22 cellular contexts compared by ENCODE assay signal in genomic region chr9:136557036-136557435, GRCh38.
"Had no signal": no experiment of that assay in that cellular context is flagged by ENCODE, and none has a peak within 500 bp of the region (broad histone marks: within the 10 kb centered on the region; RNA-seq: fewer than 3 reads in every experiment).

No MANE protein-coding gene starts in this region.

- FAIRE-seq: endothelial cell of umbilical vein, pancreas, urothelium cell line had no signal

- H3K36me3 Mint-ChIP-seq: activated naive CD4-positive, alpha-beta T cell treated with anti-CD3 and anti-CD28 coated beads, Interleukin-2, amount 10 ng/mL, durations not matched to agents 7 days and 5 days; stimulated activated effector memory CD8-positive, alpha-beta T cell treated with anti-CD3 and anti-CD28 coated beads, Interleukin-12 subunit alpha, Interleukin-12 subunit beta, amount 100 ng/mL, for 72 hours had no signal

- DNase-seq: activated B cell treated with CpG ODN at 0.5 μM for 24 hours; activated CD4-positive, alpha-beta T cell treated with anti-CD3 and anti-CD28 coated beads, Interleukin-2, amount 10 ng/mL, durations not matched to agents 24 days and 14 days; activated CD8-positive, alpha-beta T cell treated with anti-CD3 and anti-CD28 coated beads for 36 hours; activated naive CD4-positive, alpha-beta T cell treated with anti-CD3 and anti-CD28 coated beads, Interleukin-2, amount 10 ng/mL, durations not matched to agents 7 days and 5 days; activated T-cell treated with anti-CD3 and anti-CD28 coated beads, Interleukin-2, amount 50 U/mL, for 24 hours; cerebellar nuclear complex; dermis blood vessel endothelial cell; effector memory CD4-positive, alpha-beta T cell; kidney glomerular epithelial cell; naive thymus-derived CD8-positive, alpha-beta T cell; stimulated activated CD4-positive, alpha-beta T cell treated with anti-CD3 and anti-CD28 coated beads, Interleukin-4, amount 100 ng/mL, for 24 hours; stomach had no signal

- H3K27ac ChIP-seq: esophagus muscularis mucosa, gastroesophageal sphincter had no signal

- ATAC-seq: activated CD8-positive, alpha-beta T cell treated with anti-CD3 and anti-CD28 coated beads for 36 hours; gastroesophageal sphincter; heart right ventricle; naive thymus-derived CD8-positive, alpha-beta T cell; stimulated activated effector memory CD8-positive, alpha-beta T cell treated with anti-CD3 and anti-CD28 coated beads, Interleukin-12 subunit alpha, Interleukin-12 subunit beta, amount 100 ng/mL, for 72 hours had no signal

- H3K27me3 Mint-ChIP-seq: activated B cell treated with CpG ODN at 0.5 μM for 24 hours; activated CD8-positive, alpha-beta T cell treated with anti-CD3 and anti-CD28 coated beads for 36 hours; activated T-cell treated with anti-CD3 and anti-CD28 coated beads, Interleukin-2, amount 50 U/mL, for 24 hours; naive thymus-derived CD8-positive, alpha-beta T cell had no signal

- H3K9me3 Mint-ChIP-seq: stimulated activated effector memory CD8-positive, alpha-beta T cell treated with anti-CD3 and anti-CD28 coated beads, Interleukin-12 subunit alpha, Interleukin-12 subunit beta, amount 100 ng/mL, for 72 hours had no signal

- H3K4me1 ChIP-seq: pancreas had no signal

- H3K4me2 ChIP-seq: smooth muscle cell had no signal

- H3K4me3 ChIP-seq: esophagus muscularis mucosa, gastroesophageal sphincter, heart right ventricle, pancreas, smooth muscle cell, stomach, thoracic aorta had no signal

- H3K36me3 ChIP-seq: esophagus muscularis mucosa, gastroesophageal sphincter, heart right ventricle, pancreas, stomach, thoracic aorta had no signal

- H3K27ac Mint-ChIP-seq: activated B cell treated with CpG ODN at 0.5 μM for 24 hours; activated CD4-positive, alpha-beta T cell treated with anti-CD3 and anti-CD28 coated beads, Interleukin-2, amount 10 ng/mL, durations not matched to agents 24 days and 14 days; activated CD8-positive, alpha-beta T cell treated with anti-CD3 and anti-CD28 coated beads for 36 hours; activated naive CD4-positive, alpha-beta T cell treated with anti-CD3 and anti-CD28 coated beads, Interleukin-2, amount 10 ng/mL, durations not matched to agents 7 days and 5 days; activated T-cell treated with anti-CD3 and anti-CD28 coated beads, Interleukin-2, amount 50 U/mL, for 24 hours; activated T-helper 2 cell treated with anti-CD3 and anti-CD28 coated beads, Interferon-gamma antibody, Interleukin-2, Interleukin-4, amounts not matched to agents 10 μg/mL and 5 μg/mL and 100 μg/mL, durations not matched to agents 14 hours and 24 hours and 36 hours; stimulated activated effector memory CD8-positive, alpha-beta T cell treated with anti-CD3 and anti-CD28 coated beads, Interleukin-12 subunit alpha, Interleukin-12 subunit beta, amount 100 ng/mL, for 72 hours had no signal

- H3K27me3 ChIP-seq: esophagus muscularis mucosa, gastroesophageal sphincter, heart right ventricle, pancreas, stomach had no signal

- H3K4me3 Mint-ChIP-seq: activated B cell treated with CpG ODN at 0.5 μM for 24 hours; activated CD4-positive, alpha-beta T cell treated with anti-CD3 and anti-CD28 coated beads, Interleukin-2, amount 10 ng/mL, durations not matched to agents 24 days and 14 days; activated CD8-positive, alpha-beta T cell treated with anti-CD3 and anti-CD28 coated beads for 36 hours; activated naive CD4-positive, alpha-beta T cell treated with anti-CD3 and anti-CD28 coated beads, Interleukin-2, amount 10 ng/mL, durations not matched to agents 7 days and 5 days; activated T-cell treated with anti-CD3 and anti-CD28 coated beads, Interleukin-2, amount 50 U/mL, for 24 hours; naive thymus-derived CD8-positive, alpha-beta T cell; stimulated activated effector memory CD8-positive, alpha-beta T cell treated with anti-CD3 and anti-CD28 coated beads, Interleukin-12 subunit alpha, Interleukin-12 subunit beta, amount 100 ng/mL, for 72 hours had no signal

- H3K9me3 ChIP-seq: esophagus muscularis mucosa, gastroesophageal sphincter, pancreas, thoracic aorta had no signal
